ENCODE assay signal across 10 cellular contexts in genomic region chr17:80720624-80721577, GRCh38.
DNase-seq lines count a peak whose midpoint lies in the region; ATAC-seq and TF ChIP-seq lines count a peak whose summit lies in the region.
"Had no signal": no experiment of that assay in that cellular context is flagged by ENCODE, and none has a peak within 500 bp of the region (broad histone marks: within the 10 kb centered on the region; RNA-seq: fewer than 3 reads in every experiment).

No MANE protein-coding gene starts in this region.

- H3K27ac ChIP-seq in RWPE1: peak overlapping the region; percentile 93
- H3K27ac ChIP-seq: C4-2B, SJSA1 had no signal

- CTCF ChIA-PET in RWPE1 (lab: Yijun Ruan, JAX): interaction anchor here (0.6 kb wide), 2 partner anchors 283 to 380 kb away, joined by 3 to 4 read pairs; no protein-coding TSS in a partner anchor
- CTCF ChIA-PET in activated naive CD4-positive, alpha-beta T cell treated with anti-CD3 and anti-CD28 coated beads, Interleukin-2, amount 10 ng/mL, durations not matched to agents 7 days and 5 days (lab: Charles Lee): interaction anchor here (1.1 to 1.3 kb wide), 2 partner anchors 9 to 145 kb away, joined by 3 read pairs; no protein-coding TSS in a partner anchor

- H3K36me3 Mint-ChIP-seq in activated naive CD4-positive, alpha-beta T cell treated with anti-CD3 and anti-CD28 coated beads, Interleukin-2, amount 10 ng/mL, durations not matched to agents 7 days and 5 days: peaks cover 28% of the 10 kb centered on the region
- peaks cover 0 to under 1% (median 0%) of the 10 kb centered on the region in 3 donors for H3K36me3 Mint-ChIP-seq in naive thymus-derived CD8-positive, alpha-beta T cell

- H3K27me3 Mint-ChIP-seq in activated naive CD4-positive, alpha-beta T cell treated with anti-CD3 and anti-CD28 coated beads, Interleukin-2, amount 10 ng/mL, durations not matched to agents 7 days and 5 days: no peaks in the 10 kb centered on the region
- no peaks in the 10 kb centered on the region for H3K27me3 Mint-ChIP-seq in naive thymus-derived CD8-positive, alpha-beta T cell

- peak overlapping the region; percentile 87 for H3K27ac Mint-ChIP-seq in activated naive CD4-positive, alpha-beta T cell treated with anti-CD3 and anti-CD28 coated beads, Interleukin-2, amount 10 ng/mL, durations not matched to agents 7 days and 5 days
- peak overlapping the region; percentile 33 to 91 (median 80) for H3K27ac Mint-ChIP-seq in naive thymus-derived CD8-positive, alpha-beta T cell

- no peaks in the 10 kb centered on the region for H3K9me3 Mint-ChIP-seq in activated naive CD4-positive, alpha-beta T cell treated with anti-CD3 and anti-CD28 coated beads, Interleukin-2, amount 10 ng/mL, durations not matched to agents 7 days and 5 days
- H3K9me3 Mint-ChIP-seq in naive thymus-derived CD8-positive, alpha-beta T cell: no peaks in the 10 kb centered on the region

- ATAC-seq in naive thymus-derived CD8-positive, alpha-beta T cell: peak; percentile 75 to 82
- no peak for ATAC-seq in HG02938 (IDR thresholded peaks at IDR 0.05; ENCODE audit: unreplicated experiment)
- no peak for ATAC-seq in GM21360 (IDR thresholded peaks at IDR 0.05; ENCODE audit: unreplicated experiment)

- POLR2A ChIA-PET in RWPE1 (lab: Yijun Ruan, JAX; ENCODE audit: low non-redundant PET): no interaction called here
- POLR2A ChIA-PET in naive thymus-derived CD8-positive, alpha-beta T cell (lab: Charles Lee): interaction anchor here (0.6 kb wide), 1 partner anchor 71 kb away, joined by 3 read pairs; no protein-coding TSS in a partner anchor

- DNase-seq in A172 (ENCODE audit: low spot score) (peak; percentile 79), RWPE1 (ENCODE audit: low spot score) (peak; percentile 93), NCI-H446 treated with DMSO at 0.1 percent for 48 hours (lab: John Stamatoyannopoulos, UW) (no peak), SIG-M5 (lab: John Stamatoyannopoulos, UW) (no peak)
- DNase-seq in activated naive CD4-positive, alpha-beta T cell treated with anti-CD3 and anti-CD28 coated beads, Interleukin-2, amount 10 ng/mL, durations not matched to agents 7 days and 5 days: peak; percentile 67
- peak in 2 of 10 donors; percentile 22 to 24 for DNase-seq in naive thymus-derived CD8-positive, alpha-beta T cell

- peaks cover 50% of the 10 kb centered on the region for H3K4me1 Mint-ChIP-seq in activated naive CD4-positive, alpha-beta T cell treated with anti-CD3 and anti-CD28 coated beads, Interleukin-2, amount 10 ng/mL, durations not matched to agents 7 days and 5 days
- H3K4me1 Mint-ChIP-seq in naive thymus-derived CD8-positive, alpha-beta T cell: peaks cover 41 to 57% (median 49%) of the 10 kb centered on the region in 4 donors

- TF ChIP-seq CTCF in RWPE1 (conservative IDR thresholded peaks at IDR 0.05; ENCODE audit: low read depth): no peak

- H3K4me3 Mint-ChIP-seq in activated naive CD4-positive, alpha-beta T cell treated with anti-CD3 and anti-CD28 coated beads, Interleukin-2, amount 10 ng/mL, durations not matched to agents 7 days and 5 days: peak overlapping the region; percentile 9
- peak overlapping the region; percentile 6 to 81 (median 44) for H3K4me3 Mint-ChIP-seq in naive thymus-derived CD8-positive, alpha-beta T cell

Comparison
In these comparisons a context has a peak if more than half of its experiments do, and no peak if none do; other contexts are left out.
1. DNase-seq: peak in A172 (single experiment), RWPE1 (single experiment) and activated naive CD4-positive, alpha-beta T cell treated with anti-CD3 and anti-CD28 coated beads, Interleukin-2, amount 10 ng/mL, durations not matched to agents 7 days and 5 days (single experiment); none in NCI-H446 treated with DMSO at 0.1 percent for 48 hours (single experiment) and SIG-M5 (single experiment).
2. ATAC-seq: peak in naive thymus-derived CD8-positive, alpha-beta T cell (2 of 2); none in HG02938 (single experiment) and GM21360 (single experiment).